Comparison of ENCODE assay signal across 8 cellular contexts in genomic region chr17:80082403-80083135, GRCh38. TPM values are rescaled to one million over a fixed set of nuclear protein-coding genes. Genes with fewer than 3 reads are reported as not detected.
DNase-seq lines count a peak whose midpoint lies in the region; ATAC-seq and TF ChIP-seq lines count a peak whose summit lies in the region.

No MANE protein-coding gene starts in this region.

- H3K36me3 ChIP-seq in BE2C, result no peaks in the 10 kb centered on the region

- intact Hi-C loops in dorsolateral prefrontal cortex (cut with DNase I), result loop anchor here in 1 of 2 donors (10.0 kb wide), 1 partner anchor 78 kb away; no protein-coding TSS in a partner anchor

- H3K4me1 ChIP-seq in BE2C, result peaks cover 3% of the 10 kb centered on the region; the same call in 1 of the 2 replicates

- TF ChIP-seq CTCF in BE2C (IDR thresholded peaks at IDR 0.05; ENCODE audit: low read depth, low read length) (peak; percentile 81), dorsolateral prefrontal cortex (IDR thresholded peaks at IDR 0.05 in 54 of 56, conservative IDR thresholded peaks at IDR 0.05 in 2 of 56; ENCODE audit: low read depth in 1 of 56, partially characterized antibody in 56 of 56) (peak in 55 of 56 donors; percentile 47 to 86 (median 76))

- no peak for ATAC-seq in HG03039 (IDR thresholded peaks at IDR 0.05; ENCODE audit: unreplicated experiment)

- peak; percentile 82 for DNase-seq in BE2C
- peak; percentile 87 for DNase-seq in HEK293T (ENCODE audit: extremely low spot score)
- DNase-seq in NCI-H69 (lab: John Stamatoyannopoulos, UW), result peak; percentile 84
- DNase-seq in activated CD4-positive, alpha-beta T cell treated with anti-CD3 and anti-CD28 coated beads, Interleukin-2, amount 50 U/mL, for 1 hour, result peak; percentile 54
- peak in 5 of 10 donors; percentile 46 to 66 (median 56) for DNase-seq in dorsolateral prefrontal cortex
- DNase-seq in medulla oblongata (ENCODE audit: extremely low spot score), result peak; percentile 83
- DNase-seq in stimulated activated CD8-positive, alpha-beta memory T cell treated with anti-CD3 and anti-CD28 coated beads, Interleukin-4, amount 100 ng/mL, for 24 hours (ENCODE audit: low read depth), result peak; percentile 46

- CTCF ChIA-PET in HEK293T (lab: Yijun Ruan, JAX), result interaction anchor here (1.0 to 2.1 kb wide), 3 partner anchors 10 to 76 kb away, joined by 4 to 9 read pairs (median 6); partner anchors contain the start of gene GAA

- H3K27me3 ChIP-seq in BE2C (no peaks in the 10 kb centered on the region), dorsolateral prefrontal cortex (no peaks in the 10 kb centered on the region)

- H3K4me3 ChIP-seq in BE2C (ENCODE audit: low read depth, low read length), result peak overlapping the region; percentile 21; the same call in 1 of the 2 replicates
- H3K4me3 ChIP-seq in dorsolateral prefrontal cortex, result peak overlapping the region in 28 of 59 donors; percentile 2 to 43 (median 20)

- POLR2A ChIA-PET in HEK293T (lab: Yijun Ruan, JAX), result interaction anchor here (0.6 to 1.4 kb wide), 5 partner anchors 17 to 169 kb away, joined by 3 to 7 read pairs (median 3); partner anchors contain the start of genes EIF4A3 and GAA

- no peaks in the 10 kb centered on the region for H3K9me3 ChIP-seq in BE2C

- H3K27ac ChIP-seq in dorsolateral prefrontal cortex, result peak overlapping the region in 1 of 59 donors; percentile 48

TF ChIP-seq in HEK293T, 16 proteins besides CTCF, POLR2A, EP300 and RAD21:
- TF ChIP-seq L3MBTL2 (conservative IDR thresholded peaks at IDR 0.05) (peak; percentile 72), NFRKB (IDR thresholded peaks at IDR 0.05) (no peak)
TF ChIP-seq in HEK293T: peak in this region for 1.

RNA-seq across cellular contexts. Expression of gene GAA, which starts 18.8 kb away (rescaled TPM):
- polyA plus RNA-seq in BE2C (2012; ENCODE audit: insufficient read depth, insufficient read length, low read depth), result 47.0 TPM
- total RNA-seq in dorsolateral prefrontal cortex, result 100 to 1,000 TPM in 1 of 120 experiments, 10 to 100 TPM in 119; 35.8 to 101 (median 61.4) TPM

RNA-seq across cellular contexts. Expression of gene CCDC40, which starts 46.1 kb away (rescaled TPM):
- polyA plus RNA-seq in BE2C (2012; ENCODE audit: insufficient read depth, insufficient read length, low read depth), result 6.0 TPM
- total RNA-seq in dorsolateral prefrontal cortex, result 10 to 100 TPM in 106 of 120 experiments, 1 to 10 TPM in 14; 6.5 to 39.9 (median 15.8) TPM

RNA-seq across cellular contexts. Expression of gene TBC1D16, which starts 46.9 kb away (rescaled TPM):
- polyA plus RNA-seq in BE2C (2012; ENCODE audit: insufficient read depth, insufficient read length, low read depth), result 6.8 TPM
- 10 to 100 TPM; 15.4 to 54.1 (median 29.0) TPM for total RNA-seq in dorsolateral prefrontal cortex
